Comparison of ENCODE assay signal across 1 cellular context in the genomic region with DNA sequence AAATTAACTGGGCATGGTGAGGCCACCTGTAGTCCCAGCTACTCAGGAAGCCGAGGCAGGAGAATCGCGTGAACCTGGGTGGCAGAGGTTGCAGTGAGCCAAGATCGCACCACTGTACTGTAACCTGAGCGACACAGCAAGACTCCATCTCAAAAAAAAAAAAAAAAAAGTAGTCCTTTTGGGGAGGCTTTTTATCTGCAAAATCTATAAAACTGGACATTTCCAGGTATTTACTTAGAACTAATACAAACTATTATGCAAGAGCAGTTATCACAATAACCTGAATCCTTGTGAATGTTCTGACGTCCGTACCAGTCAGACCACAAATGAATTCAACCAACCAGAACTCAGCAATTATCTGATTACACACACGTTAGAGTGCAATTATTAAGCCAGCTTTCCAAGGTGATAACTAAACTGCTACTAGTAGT.
TF ChIP-seq lines count a peak whose summit lies in the region.

No MANE protein-coding gene starts in this region.

TF ChIP-seq in HepG2, 621 proteins besides CTCF, POLR2A, EP300 and RAD21 (continued from another document):
- TF ChIP-seq, protein P1, sequence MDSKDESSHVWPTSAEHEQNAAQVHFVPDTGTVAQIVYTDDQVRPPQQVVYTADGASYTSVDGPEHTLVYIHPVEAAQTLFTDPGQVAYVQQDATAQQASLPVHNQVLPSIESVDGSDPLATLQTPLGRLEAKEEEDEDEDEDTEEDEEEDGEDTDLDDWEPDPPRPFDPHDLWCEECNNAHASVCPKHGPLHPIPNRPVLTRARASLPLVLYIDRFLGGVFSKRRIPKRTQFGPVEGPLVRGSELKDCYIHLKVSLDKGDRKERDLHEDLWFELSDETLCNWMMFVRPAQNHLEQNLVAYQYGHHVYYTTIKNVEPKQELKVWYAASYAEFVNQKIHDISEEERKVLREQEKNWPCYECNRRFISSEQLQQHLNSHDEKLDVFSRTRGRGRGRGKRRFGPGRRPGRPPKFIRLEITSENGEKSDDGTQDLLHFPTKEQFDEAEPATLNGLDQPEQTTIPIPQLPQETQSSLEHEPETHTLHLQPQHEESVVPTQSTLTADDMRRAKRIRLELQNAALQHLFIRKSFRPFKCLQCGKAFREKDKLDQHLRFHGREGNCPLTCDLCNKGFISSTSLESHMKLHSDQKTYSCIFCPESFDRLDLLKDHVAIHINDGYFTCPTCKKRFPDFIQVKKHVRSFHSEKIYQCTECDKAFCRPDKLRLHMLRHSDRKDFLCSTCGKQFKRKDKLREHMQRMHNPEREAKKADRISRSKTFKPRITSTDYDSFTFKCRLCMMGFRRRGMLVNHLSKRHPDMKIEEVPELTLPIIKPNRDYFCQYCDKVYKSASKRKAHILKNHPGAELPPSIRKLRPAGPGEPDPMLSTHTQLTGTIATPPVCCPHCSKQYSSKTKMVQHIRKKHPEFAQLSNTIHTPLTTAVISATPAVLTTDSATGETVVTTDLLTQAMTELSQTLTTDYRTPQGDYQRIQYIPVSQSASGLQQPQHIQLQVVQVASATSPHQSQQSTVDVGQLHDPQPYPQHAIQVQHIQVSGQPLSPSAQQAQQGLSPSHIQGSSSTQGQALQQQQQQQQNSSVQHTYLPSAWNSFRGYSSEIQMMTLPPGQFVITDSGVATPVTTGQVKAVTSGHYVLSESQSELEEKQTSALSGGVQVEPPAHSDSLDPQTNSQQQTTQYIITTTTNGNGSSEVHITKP (CRISPR knock-in tag; IDR thresholded peaks at IDR 0.05; ENCODE audit: low read depth) = no peak
- TF ChIP-seq ZNF138 (CRISPR knock-in tag; IDR thresholded peaks at IDR 0.05; ENCODE audit: low read depth) (no peak), HNRNPL (IDR thresholded peaks at IDR 0.05; ENCODE audit: low read depth, low read length) (no peak), MYC (CRISPR knock-in tag; IDR thresholded peaks at IDR 0.05; ENCODE audit: borderline replicate concordance) (no peak), ZNF674 (CRISPR knock-in tag; IDR thresholded peaks at IDR 0.05; ENCODE audit: low read depth) (no peak), ARNT (IDR thresholded peaks at IDR 0.05) (no peak), ZBTB7A (CRISPR knock-in tag; IDR thresholded peaks at IDR 0.05) (no peak), ELF1 (CRISPR knock-in tag; IDR thresholded peaks at IDR 0.05) (no peak), NFYB (CRISPR knock-in tag; IDR thresholded peaks at IDR 0.05) (no peak), HMG20B (CRISPR knock-in tag; conservative IDR thresholded peaks at IDR 0.05) (no peak), RCOR2 (CRISPR knock-in tag; IDR thresholded peaks at IDR 0.05) (no peak), ZNF563 (CRISPR knock-in tag; IDR thresholded peaks at IDR 0.05) (no peak), GFI1 (CRISPR knock-in tag; IDR thresholded peaks at IDR 0.05; ENCODE audit: borderline replicate concordance) (no peak), ZNF441 (CRISPR knock-in tag; IDR thresholded peaks at IDR 0.05; ENCODE audit: borderline replicate concordance) (no peak), SNAPC2 (CRISPR knock-in tag; IDR thresholded peaks at IDR 0.05) (no peak), AGO1 (IDR thresholded peaks at IDR 0.05; ENCODE audit: low read depth, low read length, poor library complexity, severe bottlenecking) (no peak), NFRKB (IDR thresholded peaks at IDR 0.05) (no peak), NFE2L2 (IDR thresholded peaks at IDR 0.05; ENCODE audit: low read length) (no peak), TARDBP (CRISPR knock-in tag; IDR thresholded peaks at IDR 0.05) (no peak), ZNF879 (CRISPR knock-in tag; IDR thresholded peaks at IDR 0.05) (no peak), SRSF9 (IDR thresholded peaks at IDR 0.05; ENCODE audit: borderline replicate concordance, insufficient read depth, low read depth, low read length, poor library complexity, severe bottlenecking) (no peak), TBL1XR1 (IDR thresholded peaks at IDR 0.05; ENCODE audit: borderline replicate concordance, low read length, partially characterized antibody) (no peak), CEBPG (CRISPR knock-in tag; IDR thresholded peaks at IDR 0.05) (peak; percentile 43; the same call in 1 of the 2 replicates)
- TF ChIP-seq, protein P2, sequence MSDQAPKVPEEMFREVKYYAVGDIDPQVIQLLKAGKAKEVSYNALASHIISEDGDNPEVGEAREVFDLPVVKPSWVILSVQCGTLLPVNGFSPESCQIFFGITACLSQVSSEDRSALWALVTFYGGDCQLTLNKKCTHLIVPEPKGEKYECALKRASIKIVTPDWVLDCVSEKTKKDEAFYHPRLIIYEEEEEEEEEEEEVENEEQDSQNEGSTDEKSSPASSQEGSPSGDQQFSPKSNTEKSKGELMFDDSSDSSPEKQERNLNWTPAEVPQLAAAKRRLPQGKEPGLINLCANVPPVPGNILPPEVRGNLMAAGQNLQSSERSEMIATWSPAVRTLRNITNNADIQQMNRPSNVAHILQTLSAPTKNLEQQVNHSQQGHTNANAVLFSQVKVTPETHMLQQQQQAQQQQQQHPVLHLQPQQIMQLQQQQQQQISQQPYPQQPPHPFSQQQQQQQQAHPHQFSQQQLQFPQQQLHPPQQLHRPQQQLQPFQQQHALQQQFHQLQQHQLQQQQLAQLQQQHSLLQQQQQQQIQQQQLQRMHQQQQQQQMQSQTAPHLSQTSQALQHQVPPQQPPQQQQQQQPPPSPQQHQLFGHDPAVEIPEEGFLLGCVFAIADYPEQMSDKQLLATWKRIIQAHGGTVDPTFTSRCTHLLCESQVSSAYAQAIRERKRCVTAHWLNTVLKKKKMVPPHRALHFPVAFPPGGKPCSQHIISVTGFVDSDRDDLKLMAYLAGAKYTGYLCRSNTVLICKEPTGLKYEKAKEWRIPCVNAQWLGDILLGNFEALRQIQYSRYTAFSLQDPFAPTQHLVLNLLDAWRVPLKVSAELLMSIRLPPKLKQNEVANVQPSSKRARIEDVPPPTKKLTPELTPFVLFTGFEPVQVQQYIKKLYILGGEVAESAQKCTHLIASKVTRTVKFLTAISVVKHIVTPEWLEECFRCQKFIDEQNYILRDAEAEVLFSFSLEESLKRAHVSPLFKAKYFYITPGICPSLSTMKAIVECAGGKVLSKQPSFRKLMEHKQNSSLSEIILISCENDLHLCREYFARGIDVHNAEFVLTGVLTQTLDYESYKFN (CRISPR knock-in tag; conservative IDR thresholded peaks at IDR 0.05) = 0 out of 2 replicates have a peak, but pooled peaks have one; percentile 18
- TF ChIP-seq, protein P3, sequence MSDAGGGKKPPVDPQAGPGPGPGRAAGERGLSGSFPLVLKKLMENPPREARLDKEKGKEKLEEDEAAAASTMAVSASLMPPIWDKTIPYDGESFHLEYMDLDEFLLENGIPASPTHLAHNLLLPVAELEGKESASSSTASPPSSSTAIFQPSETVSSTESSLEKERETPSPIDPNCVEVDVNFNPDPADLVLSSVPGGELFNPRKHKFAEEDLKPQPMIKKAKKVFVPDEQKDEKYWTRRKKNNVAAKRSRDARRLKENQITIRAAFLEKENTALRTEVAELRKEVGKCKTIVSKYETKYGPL (CRISPR knock-in tag; IDR thresholded peaks at IDR 0.05) = no peak
- TF ChIP-seq, protein P4, sequence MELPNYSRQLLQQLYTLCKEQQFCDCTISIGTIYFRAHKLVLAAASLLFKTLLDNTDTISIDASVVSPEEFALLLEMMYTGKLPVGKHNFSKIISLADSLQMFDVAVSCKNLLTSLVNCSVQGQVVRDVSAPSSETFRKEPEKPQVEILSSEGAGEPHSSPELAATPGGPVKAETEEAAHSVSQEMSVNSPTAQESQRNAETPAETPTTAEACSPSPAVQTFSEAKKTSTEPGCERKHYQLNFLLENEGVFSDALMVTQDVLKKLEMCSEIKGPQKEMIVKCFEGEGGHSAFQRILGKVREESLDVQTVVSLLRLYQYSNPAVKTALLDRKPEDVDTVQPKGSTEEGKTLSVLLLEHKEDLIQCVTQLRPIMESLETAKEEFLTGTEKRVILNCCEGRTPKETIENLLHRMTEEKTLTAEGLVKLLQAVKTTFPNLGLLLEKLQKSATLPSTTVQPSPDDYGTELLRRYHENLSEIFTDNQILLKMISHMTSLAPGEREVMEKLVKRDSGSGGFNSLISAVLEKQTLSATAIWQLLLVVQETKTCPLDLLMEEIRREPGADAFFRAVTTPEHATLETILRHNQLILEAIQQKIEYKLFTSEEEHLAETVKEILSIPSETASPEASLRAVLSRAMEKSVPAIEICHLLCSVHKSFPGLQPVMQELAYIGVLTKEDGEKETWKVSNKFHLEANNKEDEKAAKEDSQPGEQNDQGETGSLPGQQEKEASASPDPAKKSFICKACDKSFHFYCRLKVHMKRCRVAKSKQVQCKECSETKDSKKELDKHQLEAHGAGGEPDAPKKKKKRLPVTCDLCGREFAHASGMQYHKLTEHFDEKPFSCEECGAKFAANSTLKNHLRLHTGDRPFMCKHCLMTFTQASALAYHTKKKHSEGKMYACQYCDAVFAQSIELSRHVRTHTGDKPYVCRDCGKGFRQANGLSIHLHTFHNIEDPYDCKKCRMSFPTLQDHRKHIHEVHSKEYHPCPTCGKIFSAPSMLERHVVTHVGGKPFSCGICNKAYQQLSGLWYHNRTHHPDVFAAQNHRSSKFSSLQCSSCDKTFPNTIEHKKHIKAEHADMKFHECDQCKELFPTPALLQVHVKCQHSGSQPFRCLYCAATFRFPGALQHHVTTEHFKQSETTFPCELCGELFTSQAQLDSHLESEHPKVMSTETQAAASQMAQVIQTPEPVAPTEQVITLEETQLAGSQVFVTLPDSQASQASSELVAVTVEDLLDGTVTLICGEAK (IDR thresholded peaks at IDR 0.05) = no peak
- TF ChIP-seq, protein P4 (CRISPR knock-in tag; IDR thresholded peaks at IDR 0.05) = no peak
- TF ChIP-seq, protein P5, sequence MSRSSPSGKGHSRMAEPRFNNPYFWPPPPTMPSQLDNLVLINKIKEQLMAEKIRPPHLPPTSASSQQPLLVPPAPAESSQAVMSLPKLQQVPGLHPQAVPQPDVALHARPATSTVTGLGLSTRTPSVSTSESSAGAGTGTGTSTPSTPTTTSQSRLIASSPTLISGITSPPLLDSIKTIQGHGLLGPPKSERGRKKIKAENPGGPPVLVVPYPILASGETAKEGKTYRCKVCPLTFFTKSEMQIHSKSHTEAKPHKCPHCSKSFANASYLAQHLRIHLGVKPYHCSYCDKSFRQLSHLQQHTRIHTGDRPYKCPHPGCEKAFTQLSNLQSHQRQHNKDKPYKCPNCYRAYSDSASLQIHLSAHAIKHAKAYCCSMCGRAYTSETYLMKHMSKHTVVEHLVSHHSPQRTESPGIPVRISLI (CRISPR knock-in tag; IDR thresholded peaks at IDR 0.05; ENCODE audit: borderline replicate concordance) = peak; percentile 29; the same call in 1 of the 2 replicates
- TF ChIP-seq, protein P6, sequence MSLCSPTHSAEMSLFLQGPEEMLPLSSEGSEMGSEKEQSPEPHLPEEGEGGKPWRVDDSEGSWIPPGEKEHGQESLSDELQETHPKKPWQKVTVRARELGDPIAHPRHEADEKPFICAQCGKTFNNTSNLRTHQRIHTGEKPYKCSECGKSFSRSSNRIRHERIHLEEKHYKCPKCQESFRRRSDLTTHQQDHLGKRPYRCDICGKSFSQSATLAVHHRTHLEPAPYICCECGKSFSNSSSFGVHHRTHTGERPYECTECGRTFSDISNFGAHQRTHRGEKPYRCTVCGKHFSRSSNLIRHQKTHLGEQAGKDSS (CRISPR knock-in tag; IDR thresholded peaks at IDR 0.05; ENCODE audit: borderline replicate concordance, low read depth) = no peak
TF ChIP-seq in HepG2: peak in this region for 4.
